Comparison of ENCODE assay signal across 1 cellular context in genomic region chr13:28658796-28659610, GRCh38.
TF ChIP-seq lines count a peak whose summit lies in the region.

TSS of gene POMP (plus strand) at chr13:28659130. CDS start at chr13:28659185, 55 bp downstream.

TF ChIP-seq in HepG2, 621 proteins besides CTCF, POLR2A, EP300 and RAD21 (continued from another document and continues in another):
- TF ChIP-seq ZNF274 (CRISPR knock-in tag; IDR thresholded peaks at IDR 0.05) (peak; percentile 90), POGK (CRISPR knock-in tag; conservative IDR thresholded peaks at IDR 0.05) (0 out of 2 replicates have a peak, but pooled peaks have one; percentile 42), ZNF431 (CRISPR knock-in tag; IDR thresholded peaks at IDR 0.05; ENCODE audit: borderline replicate concordance, low read depth) (peak; percentile 66; the same call in 1 of the 2 replicates), ARNTL (CRISPR knock-in tag; IDR thresholded peaks at IDR 0.05) (peak; percentile 27; the same call in 1 of the 2 replicates), PPARG (CRISPR knock-in tag; conservative IDR thresholded peaks at IDR 0.05) (no peak), ZNF276 (CRISPR knock-in tag; IDR thresholded peaks at IDR 0.05; ENCODE audit: low read depth) (0 out of 2 replicates have a peak, but pooled peaks have one; percentile 47), MNT (IDR thresholded peaks at IDR 0.05) (0 out of 2 replicates have a peak, but pooled peaks have one; percentile 22), ZNF18 (CRISPR knock-in tag; IDR thresholded peaks at IDR 0.05; ENCODE audit: insufficient replicate concordance) (peak; percentile 65), WIZ (CRISPR knock-in tag; IDR thresholded peaks at IDR 0.05) (peak; percentile 73; the same call in 1 of the 2 replicates), TCF7 (IDR thresholded peaks at IDR 0.05; ENCODE audit: low read depth) (no peak), SP4 (CRISPR knock-in tag; IDR thresholded peaks at IDR 0.05) (peak; percentile 64; the same call in 1 of the 2 replicates), E2F5 (CRISPR knock-in tag; conservative IDR thresholded peaks at IDR 0.05) (peak; percentile 44; the same call in 1 of the 2 replicates), PAXIP1 (CRISPR knock-in tag; conservative IDR thresholded peaks at IDR 0.05) (0 out of 2 replicates have a peak, but pooled peaks have one; percentile 17), ZNF775 (CRISPR knock-in tag; IDR thresholded peaks at IDR 0.05; ENCODE audit: borderline replicate concordance) (no peak), PAX8 (CRISPR knock-in tag; IDR thresholded peaks at IDR 0.05; ENCODE audit: borderline replicate concordance) (no peak), DR1 (CRISPR knock-in tag; IDR thresholded peaks at IDR 0.05) (no peak; the same call in 1 of the 2 replicates), ZNF710 (CRISPR knock-in tag; IDR thresholded peaks at IDR 0.05; ENCODE audit: borderline replicate concordance) (no peak), SIN3A (IDR thresholded peaks at IDR 0.05; ENCODE audit: borderline replicate concordance, low read depth, low read length) (peak; percentile 92; the same call in 1 of the 2 replicates), HMGXB4 (CRISPR knock-in tag; IDR thresholded peaks at IDR 0.05; ENCODE audit: borderline replicate concordance in 1 of 2, low read depth in 1 of 2) (peak; percentile 87 to 94), BRD4 (CRISPR knock-in tag; IDR thresholded peaks at IDR 0.05) (peak; percentile 49; the same call in 1 of the 2 replicates), ZBTB40 (IDR thresholded peaks at IDR 0.05) (peak; percentile 92), ZBTB40 (CRISPR knock-in tag; IDR thresholded peaks at IDR 0.05) (peak; percentile 82; the same call in 1 of the 2 replicates), KDM3A (CRISPR knock-in tag; IDR thresholded peaks at IDR 0.05; ENCODE audit: low read depth) (peak; percentile 55; the same call in 1 of the 2 replicates), MAF1 (CRISPR knock-in tag; IDR thresholded peaks at IDR 0.05; ENCODE audit: borderline replicate concordance) (peak; percentile 79; the same call in 1 of the 2 replicates), NCOA5 (CRISPR knock-in tag; IDR thresholded peaks at IDR 0.05) (no peak), ZNF510 (CRISPR knock-in tag; IDR thresholded peaks at IDR 0.05; ENCODE audit: low read depth) (no peak; the same call in 1 of the 2 replicates), TOPORS (CRISPR knock-in tag; IDR thresholded peaks at IDR 0.05) (no peak)
